In genomic region chr12:98388126-98388525, GRCh38 we compare ENCODE assay signal across 1 cellular context.
TF ChIP-seq lines count a peak whose summit lies in the region.

No MANE protein-coding gene starts in this region.

TF ChIP-seq in GM23338, 12 proteins besides CTCF, POLR2A, EP300 and RAD21 (continued from another document):
- TF ChIP-seq ETS1 (IDR thresholded peaks at IDR 0.05): no peak
- no peak for TF ChIP-seq EZH2 (IDR thresholded peaks at IDR 0.05; ENCODE audit: low read depth, unreplicated experiment)
